Comparison of ENCODE assay signal across 9 cellular contexts in the genomic region with DNA sequence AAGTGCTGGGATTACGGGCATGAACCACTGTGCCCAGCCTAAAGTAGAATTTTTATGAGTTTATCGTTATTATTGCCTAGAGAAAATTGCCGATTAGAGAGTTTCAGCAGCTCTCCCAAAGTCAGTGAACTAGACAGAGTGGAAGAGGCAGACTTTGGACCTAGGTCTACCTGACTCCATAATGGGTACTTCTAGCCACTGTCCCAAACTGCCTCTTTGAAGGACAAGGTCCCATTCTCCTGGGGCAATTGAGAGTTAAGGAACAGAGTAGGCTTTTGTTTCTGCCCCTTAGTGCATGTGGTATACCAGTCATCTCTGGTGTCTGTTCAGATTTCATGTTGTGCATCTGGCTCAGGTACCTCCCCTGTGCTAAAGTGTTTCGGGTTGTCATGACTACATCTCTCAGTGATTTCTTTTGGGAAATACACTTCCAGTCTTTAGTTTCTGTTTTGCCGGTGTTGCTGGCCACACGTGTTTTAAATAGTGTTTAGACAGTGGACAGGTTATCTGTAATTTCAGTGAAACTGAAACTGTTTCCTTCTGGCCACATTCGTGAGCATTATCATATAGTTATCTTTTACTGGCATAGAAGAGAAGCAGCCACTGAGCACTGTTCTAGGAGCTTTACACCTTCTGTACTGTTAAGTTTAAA. TPM values are rescaled to one million over a fixed set of nuclear protein-coding genes. Genes with fewer than 3 reads are reported as not detected.
A peak's percentile ranks its signal among the peaks of the same experiment; 100 is the strongest.
DNase-seq lines count a peak whose midpoint lies in the region; ATAC-seq, FAIRE-seq and TF ChIP-seq lines count a peak whose summit lies in the region.
"Had no signal": no experiment of that assay in that cellular context is flagged by ENCODE, and none has a peak within 500 bp of the region (broad histone marks: within the 10 kb centered on the region; RNA-seq: fewer than 3 reads in every experiment).

No MANE protein-coding gene starts in this region.

- TF ChIP-seq CTCF in AG10803 (conservative IDR thresholded peaks at IDR 0.05; ENCODE audit: low read length) (no peak), type B pancreatic cell (conservative IDR thresholded peaks at IDR 0.05) (no peak)

- no peaks in the 10 kb centered on the region for H3K36me3 Mint-ChIP-seq in type B pancreatic cell
- H3K36me3 Mint-ChIP-seq: activated naive CD4-positive, alpha-beta T cell treated with anti-CD3 and anti-CD28 coated beads, Interleukin-2, amount 50 U/mL, for 24 hours had no signal

- no peaks in the 10 kb centered on the region for H3K4me1 Mint-ChIP-seq in type B pancreatic cell (ENCODE audit: unreplicated experiment)
- H3K4me1 Mint-ChIP-seq: activated naive CD4-positive, alpha-beta T cell treated with anti-CD3 and anti-CD28 coated beads, Interleukin-2, amount 50 U/mL, for 24 hours had no signal

- H3K4me3 ChIP-seq in AG10803 (ENCODE audit: low read length) = no peak overlapping the region

- peaks cover 8% of the 10 kb centered on the region for H3K9me3 Mint-ChIP-seq in type B pancreatic cell
- H3K9me3 Mint-ChIP-seq: activated naive CD4-positive, alpha-beta T cell treated with anti-CD3 and anti-CD28 coated beads, Interleukin-2, amount 50 U/mL, for 24 hours had no signal

- FAIRE-seq in colon (lab: Jason Lieb, UNC) = peak; percentile 57

- peak overlapping the region; percentile 30 for H3K27ac Mint-ChIP-seq in type B pancreatic cell
- H3K27ac Mint-ChIP-seq: activated naive CD4-positive, alpha-beta T cell treated with anti-CD3 and anti-CD28 coated beads, Interleukin-2, amount 50 U/mL, for 24 hours had no signal

- H3K4me3 Mint-ChIP-seq in type B pancreatic cell = peak overlapping the region; percentile 9
- H3K4me3 Mint-ChIP-seq: activated naive CD4-positive, alpha-beta T cell treated with anti-CD3 and anti-CD28 coated beads, Interleukin-2, amount 50 U/mL, for 24 hours had no signal

- ATAC-seq in GM19372 (IDR thresholded peaks at IDR 0.05; ENCODE audit: low read depth, unreplicated experiment) = peak; percentile 90
- ATAC-seq in HG03354 (IDR thresholded peaks at IDR 0.05; ENCODE audit: poor library complexity, severe bottlenecking, unreplicated experiment) = peak; percentile 98

- no peaks in the 10 kb centered on the region for H3K27me3 Mint-ChIP-seq in type B pancreatic cell
- H3K27me3 Mint-ChIP-seq: activated naive CD4-positive, alpha-beta T cell treated with anti-CD3 and anti-CD28 coated beads, Interleukin-2, amount 50 U/mL, for 24 hours had no signal

- peak; percentile 9 for DNase-seq in AG10803 (ENCODE audit: low read depth)
- DNase-seq in type B pancreatic cell (ENCODE audit: extremely low spot score, unreplicated experiment) = no peak
- DNase-seq in pons (ENCODE audit: low spot score) = no peak
- DNase-seq in anterior cingulate cortex (lab: John Stamatoyannopoulos, UW) = no peak
- DNase-seq in stimulated activated CD4-positive, alpha-beta T cell treated with anti-CD3 and anti-CD28 coated beads, Interleukin-15, amount 100 ng/mL, for 24 hours = no peak

RNA-seq across cellular contexts. Expression of a gene that starts 4.7 kb away (rescaled TPM):
- 11.6 and 14.7 TPM in 2 replicates for total RNA-seq in type B pancreatic cell (ENCODE audit: low replicate concordance)

RNA-seq across cellular contexts. Expression of a gene that starts 52.5 kb away (rescaled TPM):
- total RNA-seq in type B pancreatic cell (ENCODE audit: low replicate concordance) = 0.74 and 0.80 TPM in 2 replicates
